ENCODE assay signal across 8 cellular contexts in the genomic region with DNA sequence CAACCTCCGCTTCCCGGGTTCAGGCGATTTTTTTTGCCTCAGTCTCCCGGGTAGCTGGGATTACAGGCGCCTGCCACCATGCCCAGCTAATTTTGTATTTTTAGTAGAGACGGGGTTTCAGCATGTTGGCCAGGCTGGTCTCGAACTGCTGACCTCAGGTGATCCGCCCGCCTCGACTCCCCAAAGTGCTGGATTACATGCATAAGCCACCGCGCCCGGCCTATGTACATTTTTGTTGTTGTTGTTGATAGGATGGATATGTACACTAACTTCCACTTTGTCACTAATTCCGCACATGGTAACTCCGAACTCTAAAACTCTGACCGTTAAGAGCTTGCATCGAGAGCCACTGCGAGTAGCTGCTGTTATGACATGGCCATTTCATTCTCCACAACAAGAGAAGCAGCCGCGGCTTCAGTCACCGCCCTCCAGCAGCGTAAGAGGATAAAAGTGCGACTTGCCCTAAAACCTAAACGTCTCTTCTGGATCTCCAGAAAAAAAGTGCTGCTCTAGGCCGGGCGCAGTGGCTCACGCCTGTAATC. TPM values are rescaled to one million over a fixed set of nuclear protein-coding genes. Genes with fewer than 3 reads are reported as not detected.
DNase-seq lines count a peak whose midpoint lies in the region; TF ChIP-seq lines count a peak whose summit lies in the region.

No MANE protein-coding gene starts in this region.

- H3K4me1 ChIP-seq in KMS-11 (ENCODE audit: low read depth, poor library complexity, severe bottlenecking) (peaks cover 27% of the 10 kb centered on the region), neural progenitor cell (peaks cover 5% of the 10 kb centered on the region)

- POLR2A ChIA-PET in BJ (lab: Charles Lee), result no interaction called here

- H3K27ac Mint-ChIP-seq in chondrocyte (ENCODE audit: unreplicated experiment) (peak overlapping the region; percentile 27), neural progenitor cell (no peak overlapping the region)

- no peaks in the 10 kb centered on the region for H3K9me3 Mint-ChIP-seq in chondrocyte (ENCODE audit: low read depth)
- H3K9me3 Mint-ChIP-seq in neural progenitor cell, result no peaks in the 10 kb centered on the region

- TF ChIP-seq CTCF in BJ (IDR thresholded peaks at IDR 0.05; ENCODE audit: insufficient read depth, low read depth, low read length), result no peak
- no peak for TF ChIP-seq CTCF in KMS-11 (conservative IDR thresholded peaks at IDR 0.05; ENCODE audit: low read depth, low read length)
- no peak for TF ChIP-seq CTCF in chondrocyte (IDR thresholded peaks at IDR 0.05)
- TF ChIP-seq CTCF in neural progenitor cell (IDR thresholded peaks at IDR 0.05), result no peak
- no peak for TF ChIP-seq CTCF in GM10266 (IDR thresholded peaks at IDR 0.05; ENCODE audit: control insufficient read depth, insufficient read depth, low read depth, missing control alignments)

- H3K4me1 Mint-ChIP-seq in chondrocyte (ENCODE audit: low read depth) (peaks cover 40% of the 10 kb centered on the region), neural progenitor cell (peaks cover 13% of the 10 kb centered on the region)

- H3K27me3 ChIP-seq in BJ (ENCODE audit: control insufficient read depth, insufficient read depth, low read length) (no peaks in the 10 kb centered on the region), KMS-11 (ENCODE audit: insufficient read depth, low read depth) (peaks cover under 1% of the 10 kb centered on the region; the same call in 1 of the 2 replicates), neural progenitor cell (peaks cover 1% of the 10 kb centered on the region)

- H3K36me3 ChIP-seq in BJ (ENCODE audit: control insufficient read depth, insufficient read depth, low read length), result peaks cover 7% of the 10 kb centered on the region
- peaks cover 27% of the 10 kb centered on the region; the same call in 1 of the 2 replicates for H3K36me3 ChIP-seq in KMS-11 (ENCODE audit: insufficient read depth)
- peaks cover 8% of the 10 kb centered on the region for H3K36me3 ChIP-seq in neural progenitor cell

- H3K4me2 ChIP-seq in KMS-11, result peak overlapping the region; percentile 21; the same call in 1 of the 2 replicates
- no peak overlapping the region for H3K4me2 ChIP-seq in neural progenitor cell

- H3K36me3 Mint-ChIP-seq in chondrocyte (ENCODE audit: low read depth), result peaks cover 27% of the 10 kb centered on the region
- peaks cover 19% of the 10 kb centered on the region for H3K36me3 Mint-ChIP-seq in neural progenitor cell

- H3K27me3 Mint-ChIP-seq in chondrocyte (ENCODE audit: low read depth) (no peaks in the 10 kb centered on the region), neural progenitor cell (ENCODE audit: insufficient read depth, low read depth) (peaks cover 2% of the 10 kb centered on the region)

- H3K27ac ChIP-seq in KMS-11, result no peak overlapping the region
- H3K27ac ChIP-seq in neural progenitor cell, result no peak overlapping the region

- H3K4me3 Mint-ChIP-seq in chondrocyte (ENCODE audit: unreplicated experiment) (peak overlapping the region; percentile 99), neural progenitor cell (peak overlapping the region; percentile 93)

- peaks cover 37% of the 10 kb centered on the region for H3K79me2 ChIP-seq in KMS-11 (ENCODE audit: insufficient read depth, low read depth)
- H3K79me2 ChIP-seq in neural progenitor cell (ENCODE audit: low read depth), result peaks cover 20% of the 10 kb centered on the region

- H2AFZ ChIP-seq in KMS-11 (ENCODE audit: low read depth), result peak overlapping the region; percentile 48; the same call in 1 of the 2 replicates
- H2AFZ ChIP-seq in neural progenitor cell (replicated peaks), result peak overlapping the region; percentile 87

- no peaks in the 10 kb centered on the region for H4K20me1 ChIP-seq in KMS-11 (ENCODE audit: insufficient read depth)
- no peaks in the 10 kb centered on the region for H4K20me1 ChIP-seq in neural progenitor cell (ENCODE audit: low read depth)

- H3K4me3 ChIP-seq in BJ (ENCODE audit: low read depth, low read length) (peak overlapping the region; percentile 30; the same call in 1 of the 2 replicates), KMS-11 (IDR thresholded peaks at IDR 0.05; ENCODE audit: insufficient read depth, low read depth, low read length) (no peak overlapping the region), neural progenitor cell (peak overlapping the region; percentile 93)

- H3K9ac ChIP-seq in KMS-11 (no peak overlapping the region), neural progenitor cell (no peak overlapping the region)

- CTCF ChIA-PET in BJ (lab: Yijun Ruan, JAX), result interaction anchor here (1.1 kb wide), 1 partner anchor 28 kb away, joined by 4 read pairs; the partner anchor contains the start of gene GLI1

- DNase-seq in BJ (ENCODE audit: low read depth) (no peak), chondrocyte (ENCODE audit: low spot score) (peak; percentile 52), neural progenitor cell (ENCODE audit: low spot score) (no peak), HK-2 (ENCODE audit: unreplicated experiment) (no peak), GM10266 (ENCODE audit: extremely low spot score) (no peak), Kasumi-1 (lab: John Stamatoyannopoulos, UW) (no peak), RKO (ENCODE audit: low spot score) (no peak)

- no peaks in the 10 kb centered on the region for H3K9me3 ChIP-seq in neural progenitor cell (ENCODE audit: low read depth)

- H3F3A ChIP-seq in neural progenitor cell (ENCODE audit: low read depth), result peaks cover 33% of the 10 kb centered on the region

RNA-seq across cellular contexts. Expression of gene MARS1, which starts 0.7 kb away (rescaled TPM):
- polyA plus RNA-seq in BJ (2011; rRNA removed), result 280 and 378 TPM in 2 replicates
- 225 and 258 TPM in 2 replicates for polyA minus RNA-seq in BJ (2011; rRNA and poly(A)+ RNA removed)
- total RNA-seq in chondrocyte (176 to 350 TPM (median 331 TPM) in 3 replicates), neural progenitor cell (ENCODE audit: low replicate concordance) (109 and 116 TPM in 2 replicates)

RNA-seq across cellular contexts. Expression of gene ARHGAP9, which starts 7.5 kb away (rescaled TPM):
- 0.98 and 1.0 TPM in 2 replicates for polyA plus RNA-seq in BJ (2011; rRNA removed)
- polyA minus RNA-seq in BJ (2011; rRNA and poly(A)+ RNA removed), result 0.51 and 0.66 TPM in 2 replicates
- total RNA-seq in chondrocyte, result 2.9 to 3.1 TPM in 2 of 3 replicates, not detected in the other
- 0.62 TPM in 1 of 2 replicates, not detected in the other for total RNA-seq in neural progenitor cell (ENCODE audit: low replicate concordance)

RNA-seq across cellular contexts. Expression of gene GLI1, which starts 27.5 kb away (rescaled TPM):
- 5.9 and 9.0 TPM in 2 replicates for polyA plus RNA-seq in BJ (2011; rRNA removed)
- 6.7 and 11.8 TPM in 2 replicates for polyA minus RNA-seq in BJ (2011; rRNA and poly(A)+ RNA removed)
- 6.2 to 8.3 TPM (median 6.8 TPM) in 3 replicates for total RNA-seq in chondrocyte
- total RNA-seq in neural progenitor cell (ENCODE audit: low replicate concordance), result 0.12 and 0.71 TPM in 2 replicates

RNA-seq across cellular contexts. Expression of gene INHBE, which starts 32.0 kb away (rescaled TPM):
- polyA plus RNA-seq in BJ (2011; rRNA removed), result 23.1 and 23.9 TPM in 2 replicates
- 9.0 and 24.1 TPM in 2 replicates for polyA minus RNA-seq in BJ (2011; rRNA and poly(A)+ RNA removed)
- total RNA-seq in chondrocyte, result 0.77 to 8.5 TPM (median 8.4 TPM) in 3 replicates
- 2.6 TPM in 1 of 2 replicates, not detected in the other for total RNA-seq in neural progenitor cell (ENCODE audit: low replicate concordance)

RNA-seq across cellular contexts. Expression of gene DDIT3, which starts 33.2 kb away (rescaled TPM):
- polyA plus RNA-seq in BJ (2011; rRNA removed), result 65.4 and 78.1 TPM in 2 replicates
- 18.3 and 22.4 TPM in 2 replicates for polyA minus RNA-seq in BJ (2011; rRNA and poly(A)+ RNA removed)
- 9.6 to 79.1 TPM (median 79.0 TPM) in 3 replicates for total RNA-seq in chondrocyte
- 2.3 and 4.3 TPM in 2 replicates for total RNA-seq in neural progenitor cell (ENCODE audit: low replicate concordance)
